17 cellular contexts compared by ENCODE assay signal in genomic region chr2:235506291-235506996, GRCh38. TPM values are rescaled to one million over a fixed set of nuclear protein-coding genes. Genes with fewer than 3 reads are reported as not detected.
DNase-seq lines count a peak whose midpoint lies in the region; ATAC-seq, FAIRE-seq and TF ChIP-seq lines count a peak whose summit lies in the region.
"Had no signal": no experiment of that assay in that cellular context is flagged by ENCODE, and none has a peak within 500 bp of the region (broad histone marks: within the 10 kb centered on the region; RNA-seq: fewer than 3 reads in every experiment).

No MANE protein-coding gene starts in this region.

- H3K27me3 ChIP-seq in HepG2 (ENCODE audit: control insufficient read depth in 1 of 2, insufficient read depth in 2 of 2, low read length in 2 of 2) (no peaks in the 10 kb centered on the region), right lobe of liver (no peaks in the 10 kb centered on the region)
- H3K27me3 ChIP-seq: esophagus squamous epithelium had no signal

- no peak for TF ChIP-seq POLR2A in HepG2 (IDR thresholded peaks at IDR 0.05; ENCODE audit: insufficient read depth in 1 of 2, low read depth in 2 of 2, low read length in 2 of 2)
- no peak for TF ChIP-seq POLR2A in right lobe of liver (IDR thresholded peaks at IDR 0.05)
- no peak for TF ChIP-seq POLR2A in H54 (IDR thresholded peaks at IDR 0.05; ENCODE audit: low read depth, low read length)

- H3K27ac ChIP-seq in HepG2 (ENCODE audit: extremely low read length, insufficient read depth, low read length) (no peak overlapping the region), right lobe of liver (no peak overlapping the region)
- H3K27ac ChIP-seq: esophagus squamous epithelium had no signal

- TF ChIP-seq RAD21 in HepG2 (CRISPR knock-in tag; IDR thresholded peaks at IDR 0.05): no peak

- POLR2A ChIA-PET in HepG2 (lab: Yijun Ruan, JAX): interaction anchor here (1.7 kb wide), 1 partner anchor 14 kb away, joined by 4 read pairs; no protein-coding TSS in a partner anchor

- H3K4me1 Mint-ChIP-seq in stimulated activated naive B cell treated with anti-CD40 and anti-IgM and Interleukin-4, amounts not matched to agents 10 μg/mL and 1 μg/mL and 100 μg/mL, for 72 hours: peaks cover 0 to 2% of the 10 kb centered on the region in 2 donors
- H3K4me1 Mint-ChIP-seq in stimulated activated naive CD8-positive, alpha-beta T cell treated with anti-CD3 and anti-CD28 coated beads, Interleukin-15, amount 100 ng/mL, for 72 hours: peaks cover 9% of the 10 kb centered on the region

- H3K36me3 Mint-ChIP-seq in stimulated activated naive B cell treated with anti-CD40 and anti-IgM and Interleukin-4, amounts not matched to agents 10 μg/mL and 1 μg/mL and 100 μg/mL, for 72 hours: no peaks in the 10 kb centered on the region
- H3K36me3 Mint-ChIP-seq: activated CD8-positive, alpha-beta memory T cell treated with anti-CD3 and anti-CD28 coated beads, Interleukin-2, amount 10 ng/mL, durations not matched to agents 7 days and 5 days; activated naive CD8-positive, alpha-beta T cell had no signal

- in situ Hi-C loops in HepG2 (cut with HindIII; ENCODE audit: extremely low pct_ligation_motif_present, low pct_unique_long_range_greater_than_20kb): no loop called here
- in situ Hi-C loops in G401 (cut with HindIII; ENCODE audit: low sequenced_read_pairs): no loop called here

- CTCF ChIA-PET in HepG2 (lab: Yijun Ruan, JAX; ENCODE audit: low intra/inter-chr PET ratio, low total read pairs): no interaction called here

- no peak overlapping the region for H2AFZ ChIP-seq in HepG2 (ENCODE audit: low read length)

- ATAC-seq in HepG2 (no peak), right lobe of liver (no peak), left colon (peak; percentile 38)
- no peak for ATAC-seq in stimulated activated naive B cell treated with anti-CD40 and anti-IgM and Interleukin-4, amounts not matched to agents 10 μg/mL and 1 μg/mL and 100 μg/mL, for 72 hours (replicated peaks)
- no peak for ATAC-seq in stimulated activated naive CD8-positive, alpha-beta T cell treated with anti-CD3 and anti-CD28 coated beads, Interleukin-15, amount 100 ng/mL, for 72 hours
- ATAC-seq: activated CD8-positive, alpha-beta memory T cell treated with anti-CD3 and anti-CD28 coated beads, Interleukin-2, amount 10 ng/mL, durations not matched to agents 7 days and 5 days had no signal

- H3K4me2 ChIP-seq in HepG2 (ENCODE audit: low read depth, low read length): no peak overlapping the region
- H3K4me2 ChIP-seq: smooth muscle cell had no signal

- H3K4me3 Mint-ChIP-seq in stimulated activated naive B cell treated with anti-CD40 and anti-IgM and Interleukin-4, amounts not matched to agents 10 μg/mL and 1 μg/mL and 100 μg/mL, for 72 hours: no peak overlapping the region
- no peak overlapping the region for H3K4me3 Mint-ChIP-seq in stimulated activated naive CD8-positive, alpha-beta T cell treated with anti-CD3 and anti-CD28 coated beads, Interleukin-15, amount 100 ng/mL, for 72 hours
- H3K4me3 Mint-ChIP-seq: activated CD8-positive, alpha-beta memory T cell treated with anti-CD3 and anti-CD28 coated beads, Interleukin-2, amount 10 ng/mL, durations not matched to agents 7 days and 5 days; activated naive CD8-positive, alpha-beta T cell had no signal

- H3K9me3 ChIP-seq in HepG2 (ENCODE audit: low read length): no peaks in the 10 kb centered on the region
- H3K9me3 ChIP-seq in right lobe of liver: no peaks in the 10 kb centered on the region
- H3K9me3 ChIP-seq: esophagus squamous epithelium, HAP-1 had no signal

- H3K36me3 ChIP-seq in HepG2 (replicated peaks in 1 of 2; ENCODE audit: control insufficient read depth in 1 of 2, insufficient read depth in 2 of 2, low read length in 2 of 2) (no peaks in the 10 kb centered on the region; a peak in 1 of 5 replicates), right lobe of liver (no peaks in the 10 kb centered on the region)
- H3K36me3 ChIP-seq: esophagus squamous epithelium, HAP-1 had no signal

- TF ChIP-seq CTCF in HepG2 (CRISPR knock-in tag; IDR thresholded peaks at IDR 0.05): no peak
- no peak for TF ChIP-seq CTCF in right lobe of liver (IDR thresholded peaks at IDR 0.05)

- intact Hi-C loops in HepG2 (cut with micrococcal nuclease; ENCODE audit: unreplicated experiment) (no loop called here), right lobe of liver (cut with DNase I) (no loop called here), left colon (cut with DNase I, micrococcal nuclease) (no loop called here)

- H4K20me1 ChIP-seq in HepG2 (ENCODE audit: insufficient read depth, low read length): peaks cover 22% of the 10 kb centered on the region; the same call in 1 of the 2 replicates

- FAIRE-seq in HepG2 (lab: Jason Lieb, UNC) (no peak), H54 (lab: Jason Lieb, UNC) (no peak)
- FAIRE-seq: GM12891, RCC 7860 had no signal

- H3K4me3 ChIP-seq in HepG2 (replicated peaks in 1 of 3; ENCODE audit: insufficient read depth in 1 of 3, low read depth in 2 of 3, low read length in 3 of 3) (no peak overlapping the region), right lobe of liver (no peak overlapping the region)
- H3K4me3 ChIP-seq: esophagus squamous epithelium, HAP-1, smooth muscle cell had no signal

- WGBS in HepG2 (ENCODE audit: low lambda C conversion rate): 90% methylated on average over 14 of the region's 14 CpGs
- 78% methylated on average over 14 of the region's 14 CpGs for WGBS in right lobe of liver (ENCODE audit: insufficient coverage, low coverage, low lambda C conversion rate, missing lambda C conversion rate)

- no peak overlapping the region for H3K9ac ChIP-seq in HepG2 (ENCODE audit: insufficient read depth, low read depth, low read length)

- H3K27me3 Mint-ChIP-seq in stimulated activated naive B cell treated with anti-CD40 and anti-IgM and Interleukin-4, amounts not matched to agents 10 μg/mL and 1 μg/mL and 100 μg/mL, for 72 hours: peaks cover 25 to 57% of the 10 kb centered on the region in 2 donors
- peaks cover 56% of the 10 kb centered on the region for H3K27me3 Mint-ChIP-seq in stimulated activated naive CD8-positive, alpha-beta T cell treated with anti-CD3 and anti-CD28 coated beads, Interleukin-15, amount 100 ng/mL, for 72 hours

- no peak overlapping the region for H3K27ac Mint-ChIP-seq in stimulated activated naive B cell treated with anti-CD40 and anti-IgM and Interleukin-4, amounts not matched to agents 10 μg/mL and 1 μg/mL and 100 μg/mL, for 72 hours
- no peak overlapping the region for H3K27ac Mint-ChIP-seq in stimulated activated naive CD8-positive, alpha-beta T cell treated with anti-CD3 and anti-CD28 coated beads, Interleukin-15, amount 100 ng/mL, for 72 hours
- H3K27ac Mint-ChIP-seq: activated CD8-positive, alpha-beta memory T cell treated with anti-CD3 and anti-CD28 coated beads, Interleukin-2, amount 10 ng/mL, durations not matched to agents 7 days and 5 days had no signal

- DNase-seq in HepG2 (ENCODE audit: low spot score) (no peak), right lobe of liver (no peak), NCI-H774 (lab: John Stamatoyannopoulos, UW) (peak; percentile 68), left colon (peak; percentile 71 to 76), G401 (ENCODE audit: low spot score) (no peak), H54 (ENCODE audit: insufficient read length, low spot score) (no peak)
- DNase-seq in stimulated activated naive B cell treated with anti-CD40 and anti-IgM and Interleukin-4, amounts not matched to agents 10 μg/mL and 1 μg/mL and 100 μg/mL, for 72 hours: no peak
- no peak for DNase-seq in stimulated activated naive CD8-positive, alpha-beta T cell treated with anti-CD3 and anti-CD28 coated beads, Interleukin-15, amount 100 ng/mL, for 72 hours
- DNase-seq: activated CD8-positive, alpha-beta memory T cell treated with anti-CD3 and anti-CD28 coated beads, Interleukin-2, amount 10 ng/mL, durations not matched to agents 7 days and 5 days; DND-41; esophagus squamous epithelium; NCI-H1694 treated with DMSO at 0.1 percent for 48 hours had no signal

- H3K9me3 Mint-ChIP-seq in stimulated activated naive B cell treated with anti-CD40 and anti-IgM and Interleukin-4, amounts not matched to agents 10 μg/mL and 1 μg/mL and 100 μg/mL, for 72 hours: peaks cover 5% of the 10 kb centered on the region in 2 donors
- H3K9me3 Mint-ChIP-seq in stimulated activated naive CD8-positive, alpha-beta T cell treated with anti-CD3 and anti-CD28 coated beads, Interleukin-15, amount 100 ng/mL, for 72 hours: no peaks in the 10 kb centered on the region

- BruUV-seq in HepG2 (replicated peaks; lab: Mats Ljungman, UMichigan): no TSS peak

- peaks cover 90% of the 10 kb centered on the region for H3K79me2 ChIP-seq in HepG2 (ENCODE audit: insufficient read depth, low read length)

- H3K4me1 ChIP-seq in HepG2 (ENCODE audit: insufficient read depth, low read length) (peaks cover 81% of the 10 kb centered on the region), right lobe of liver (peaks cover 0 to 28% (median 6%) of the 10 kb centered on the region in 4 donors)

- TF ChIP-seq EP300 in HepG2 (IDR thresholded peaks at IDR 0.05; ENCODE audit: low read depth in 2 of 2, low read length in 2 of 2) (no peak), HepG2 (CRISPR knock-in tag; IDR thresholded peaks at IDR 0.05; ENCODE audit: borderline replicate concordance) (no peak)

RNA-seq across cellular contexts. Expression of gene AGAP1, which starts 12.6 kb away (rescaled TPM):
- 21.2 and 21.3 TPM in 2 replicates for total RNA-seq in HepG2 (2016; rRNA removed; fragmentation: Illumina TruSeq; extraction: Trizol)
- 15.6 and 16.1 TPM in 2 replicates for total RNA-seq in HepG2 (2016; cell fraction: cytosol; rRNA removed; fragmentation: Illumina TruSeq; extraction: Trizol; ENCODE audit: low read depth)
- total RNA-seq in HepG2 (2016; cell fraction: insoluble cytoplasmic fraction; rRNA removed; fragmentation: Illumina TruSeq; extraction: Trizol): 20.4 and 23.5 TPM in 2 replicates
- total RNA-seq in HepG2 (2016; cell fraction: membrane; rRNA removed; fragmentation: Illumina TruSeq; extraction: Trizol): 27.1 and 28.5 TPM in 2 replicates
- total RNA-seq in HepG2 (2016; cell fraction: nucleus; rRNA removed; fragmentation: Illumina TruSeq; extraction: Trizol): 28.8 and 34.0 TPM in 2 replicates
- polyA plus RNA-seq in HepG2 (2011; rRNA removed): 27.5 and 32.7 TPM in 2 replicates
- 19.3 and 22.2 TPM in 2 replicates for polyA plus RNA-seq in HepG2 (2011; cell fraction: cytosol; rRNA removed)
- 33.7 and 43.0 TPM in 2 replicates for polyA plus RNA-seq in HepG2 (2011; cell fraction: nucleus; rRNA removed)
- polyA plus RNA-seq in HepG2 (2012): 20.5 and 29.8 TPM in 2 replicates
- 8.6 and 8.8 TPM in 2 replicates for polyA plus RNA-seq in HepG2 (2016; cell fraction: cytosol; fragmentation: Illumina TruSeq; extraction: Trizol; ENCODE audit: low read depth)
- 21.8 and 25.4 TPM in 2 replicates for polyA plus RNA-seq in HepG2 (2016; cell fraction: insoluble cytoplasmic fraction; fragmentation: Illumina TruSeq; extraction: Trizol; ENCODE audit: low read depth)
- 26.9 and 28.8 TPM in 2 replicates for polyA plus RNA-seq in HepG2 (2016; cell fraction: membrane; fragmentation: Illumina TruSeq; extraction: Trizol; ENCODE audit: low read depth)
- 22.6 and 25.2 TPM in 2 replicates for polyA plus RNA-seq in HepG2 (2016; cell fraction: nucleus; fragmentation: Illumina TruSeq; extraction: Trizol; ENCODE audit: insufficient read depth, low read depth)
- polyA minus RNA-seq in HepG2 (2011; rRNA and poly(A)+ RNA removed; ENCODE audit: low replicate concordance): 83.1 and 137 TPM in 2 replicates
- polyA minus RNA-seq in HepG2 (2011; cell fraction: cytosol; rRNA and poly(A)+ RNA removed): 22.7 and 29.5 TPM in 2 replicates
- polyA minus RNA-seq in HepG2 (2011; cell fraction: nucleus; rRNA and poly(A)+ RNA removed): 111 and 113 TPM in 2 replicates
- total RNA-seq in right lobe of liver: 10 to 100 TPM in 3 of 6 experiments, 1 to 10 TPM in 3; 8.1 to 11.2 (median 9.8) TPM
- 10 to 100 TPM; 61.3 to 78.5 TPM for total RNA-seq in left colon
- 4.9 and 14.4 TPM in 2 replicates for total RNA-seq in G401 (2014; rRNA removed; shearing (Covaris generic))

Comparison
In these comparisons a context has a peak if more than half of its experiments do, and no peak if none do; other contexts are left out.
1. DNase-seq: peak in NCI-H774 (single experiment) and left colon (2 of 2); none in HepG2 (single experiment), right lobe of liver (0 of 3), stimulated activated naive B cell treated with anti-CD40 and anti-IgM and Interleukin-4, amounts not matched to agents 10 μg/mL and 1 μg/mL and 100 μg/mL, for 72 hours (single experiment), G401 (single experiment), H54 (single experiment) and stimulated activated naive CD8-positive, alpha-beta T cell treated with anti-CD3 and anti-CD28 coated beads, Interleukin-15, amount 100 ng/mL, for 72 hours (0 of 2).